9 cellular contexts compared by ENCODE assay signal in genomic region chr4:102817613-102818268, GRCh38. TPM values are rescaled to one million over a fixed set of nuclear protein-coding genes. Genes with fewer than 3 reads are reported as not detected.
A peak's percentile ranks its signal among the peaks of the same experiment; 100 is the strongest.
DNase-seq lines count a peak whose midpoint lies in the region; ATAC-seq, FAIRE-seq and TF ChIP-seq lines count a peak whose summit lies in the region.
"Had no signal": no experiment of that assay in that cellular context is flagged by ENCODE, and none has a peak within 500 bp of the region (broad histone marks: within the 10 kb centered on the region; RNA-seq: fewer than 3 reads in every experiment).

No MANE protein-coding gene starts in this region.

- no TSS peak for BruUV-seq in K562 (replicated peaks; lab: Mats Ljungman, UMichigan)

- FAIRE-seq in K562 (lab: Jason Lieb, UNC), result no peak

- peaks cover 100% of the 10 kb centered on the region for H3K79me2 ChIP-seq in K562 (ENCODE audit: control insufficient read depth, insufficient read depth, low read length)

- H3K4me3 ChIP-seq in left ventricle myocardium inferior (peak overlapping the region; percentile 27), right atrium auricular region (no peak overlapping the region), K562 (no peak overlapping the region), mucosa of descending colon (no peak overlapping the region), transverse colon (no peak overlapping the region)

- ATAC-seq in K562 (no peak), mucosa of descending colon (peak; percentile 28), GM19023 (IDR thresholded peaks at IDR 0.05; ENCODE audit: unreplicated experiment) (no peak)

- 84% methylated on average over 9 of the region's 9 CpGs for WGBS in K562 (ENCODE audit: insufficient coverage, low coverage, missing lambda C conversion rate)
- WGBS in transverse colon (ENCODE audit: low coverage in 1 of 2), 2 donors, result 63 to 73% methylated on average over 8 to 9 of the region's 9 CpGs

- no peak overlapping the region for H3K9ac ChIP-seq in K562 (ENCODE audit: insufficient read depth in 1 of 2, low read depth in 2 of 2, low read length in 2 of 2)

- H3K9me3 ChIP-seq in left ventricle myocardium inferior (replicated peaks) (no peaks in the 10 kb centered on the region), right atrium auricular region (no peaks in the 10 kb centered on the region), K562 (replicated peaks; ENCODE audit: control insufficient read depth, insufficient read depth, low read depth, low read length) (no peaks in the 10 kb centered on the region), mucosa of descending colon (no peaks in the 10 kb centered on the region), transverse colon (no peaks in the 10 kb centered on the region)

- POLR2A ChIA-PET in K562 (lab: Yijun Ruan, JAX), result interaction anchor here (1.6 to 4.5 kb wide), 4 partner anchors 8 to 14 kb away, joined by 6 to 27 read pairs (median 10); partner anchors contain the start of gene UBE2D3

- TF ChIP-seq EP300 in K562 (IDR thresholded peaks at IDR 0.05; ENCODE audit: low read length) (no peak), transverse colon (IDR thresholded peaks at IDR 0.05; ENCODE audit: low read depth) (no peak)

- H3K4me1 ChIP-seq in left ventricle myocardium inferior (peaks cover 100% of the 10 kb centered on the region), right atrium auricular region (peaks cover 0 to 89% of the 10 kb centered on the region in 2 donors), K562 (replicated peaks in 1 of 2; ENCODE audit: control insufficient read depth in 2 of 2, insufficient read depth in 2 of 2, low read length in 2 of 2) (peaks cover 8 to 36% of the 10 kb centered on the region in 2 experiments; a peak in 4 of 5 replicates), mucosa of descending colon (ENCODE audit: low read depth) (peaks cover 60% of the 10 kb centered on the region), transverse colon (peaks cover 51 to 90% (median 74%) of the 10 kb centered on the region in 4 donors)

- H2AFZ ChIP-seq in K562 (ENCODE audit: low read depth, low read length), result no peak overlapping the region

- no peak for TF ChIP-seq RAD21 in K562 (CRISPR knock-in tag; conservative IDR thresholded peaks at IDR 0.05 in 1 of 2, IDR thresholded peaks at IDR 0.05 in 1 of 2)

- H3K27ac ChIP-seq in left ventricle myocardium inferior (replicated peaks), result peak overlapping the region; percentile 43
- no peak overlapping the region for H3K27ac ChIP-seq in right atrium auricular region
- H3K27ac ChIP-seq in K562 (ENCODE audit: extremely low read depth, low read depth, low read length), result no peak overlapping the region
- H3K27ac ChIP-seq in transverse colon, result peak overlapping the region in 1 of 4 donors; percentile 60

- peaks cover 4% of the 10 kb centered on the region for H3K9me1 ChIP-seq in K562 (ENCODE audit: control insufficient read depth, insufficient read depth, low read length)

- in situ Hi-C loops in K562 (cut with MboI) (no loop called here), transverse colon (cut with MboI; ENCODE audit: low pct_ligation_motif_present in 1 of 4, low pct_unique_long_range_greater_than_20kb in 1 of 4, low sequenced_read_pairs in 3 of 4) (no loop called here)

- TF ChIP-seq POLR2A in K562 (conservative IDR thresholded peaks at IDR 0.05) (no peak), transverse colon (IDR thresholded peaks at IDR 0.05) (no peak)

- intact Hi-C loops in left ventricle myocardium inferior (cut with micrococcal nuclease), result no loop called here
- intact Hi-C loops in K562 (cut with micrococcal nuclease), result no loop called here
- intact Hi-C loops in mucosa of descending colon (cut with DNase I, micrococcal nuclease), result no loop called here
- intact Hi-C loops in transverse colon (cut with DNase I; ENCODE audit: low total_unique reads), result no loop called here

- no peaks in the 10 kb centered on the region for H3K27me3 ChIP-seq in left ventricle myocardium inferior (ENCODE audit: low read depth)
- H3K27me3 ChIP-seq in right atrium auricular region, result no peaks in the 10 kb centered on the region
- no peaks in the 10 kb centered on the region for H3K27me3 ChIP-seq in K562 (ENCODE audit: control insufficient read depth in 2 of 2, insufficient read depth in 2 of 2, low read length in 2 of 2)
- no peaks in the 10 kb centered on the region for H3K27me3 ChIP-seq in transverse colon

- H4K20me1 ChIP-seq in K562 (replicated peaks; ENCODE audit: control insufficient read depth, insufficient read depth, low read length), result peaks cover 63% of the 10 kb centered on the region

- no peak for DNase-seq in left ventricle myocardium inferior
- DNase-seq in right atrium auricular region (ENCODE audit: low spot score), result no peak
- DNase-seq in K562 (ENCODE audit: extremely low read depth in 1 of 4, low spot score in 3 of 4), result no peak
- DNase-seq in mucosa of descending colon, result no peak
- no peak for DNase-seq in transverse colon
- DNase-seq in NCI-H82 treated with DMSO at 0.1 percent for 48 hours (lab: John Stamatoyannopoulos, UW; ENCODE audit: unreplicated experiment), result no peak
- DNase-seq in T1000 (lab: John Stamatoyannopoulos, UW), result no peak
- DNase-seq: SW 1271 had no signal

- H3K36me3 ChIP-seq in left ventricle myocardium inferior (peaks cover 3% of the 10 kb centered on the region), right atrium auricular region (no peaks in the 10 kb centered on the region), K562 (ENCODE audit: control insufficient read depth, insufficient read depth, low read length) (peaks cover 87% of the 10 kb centered on the region), mucosa of descending colon (ENCODE audit: low read depth) (no peaks in the 10 kb centered on the region), transverse colon (peaks cover 0 to 13% (median 0%) of the 10 kb centered on the region in 4 donors)

- CTCF ChIA-PET in K562 (lab: Yijun Ruan, JAX; ENCODE audit: low intra/inter-chr PET ratio), result no interaction called here

- TF ChIP-seq CTCF in left ventricle myocardium inferior (IDR thresholded peaks at IDR 0.05; ENCODE audit: borderline replicate concordance) (no peak), right atrium auricular region (IDR thresholded peaks at IDR 0.05) (no peak), K562 (IDR thresholded peaks at IDR 0.05 in 2 of 3, conservative IDR thresholded peaks at IDR 0.05 in 1 of 3; ENCODE audit: insufficient read depth in 2 of 3, low read depth in 1 of 3, low read length in 3 of 3) (no peak), mucosa of descending colon (IDR thresholded peaks at IDR 0.05) (no peak), transverse colon (IDR thresholded peaks at IDR 0.05) (no peak)

- H3K4me2 ChIP-seq in K562 (ENCODE audit: insufficient read depth, low read length), result no peak overlapping the region

RNA-seq across cellular contexts. Expression of gene UBE2D3, which starts 9.6 kb away (rescaled TPM):
- 251 TPM for total RNA-seq in left ventricle myocardium inferior
- 100 to 1,000 TPM; 288 to 322 TPM for total RNA-seq in right atrium auricular region
- total RNA-seq in K562 (2011; cell fraction: chromatin; rRNA removed; ENCODE audit: low replicate concordance), result 106 and 238 TPM in 2 replicates
- 61.5 and 87.0 TPM in 2 replicates for total RNA-seq in K562 (2011; cell fraction: nucleolus; rRNA removed)
- 180 and 303 TPM in 2 replicates for total RNA-seq in K562 (2011; cell fraction: nucleoplasm; rRNA removed)
- total RNA-seq in K562 (2014; rRNA removed), result 434 and 562 TPM in 2 replicates
- 257 and 281 TPM in 2 replicates for total RNA-seq in K562 (2014; rRNA removed; fragmentation: Illumina TruSeq; extraction: Trizol)
- total RNA-seq in K562 (2015; rRNA removed; fragmentation: Illumina TruSeq; extraction: Trizol), result 305 and 313 TPM in 2 replicates
- total RNA-seq in K562 (2021), result 276 and 281 TPM in 2 replicates
- 348 and 408 TPM in 2 replicates for polyA plus RNA-seq in K562 (2011; rRNA removed)
- 357 and 381 TPM in 2 replicates for polyA plus RNA-seq in K562 (2011; cell fraction: cytosol; rRNA removed)
- polyA plus RNA-seq in K562 (2011; cell fraction: nucleus; rRNA removed), result 305 and 318 TPM in 2 replicates
- polyA plus RNA-seq in K562 (2012), result 235 and 382 TPM in 2 replicates
- polyA plus RNA-seq in K562 (2014; fragmentation: Illumina TruSeq; extraction: Trizol), result 447 and 618 TPM in 2 replicates
- polyA plus RNA-seq in K562 (2014; fragmentation: Nextera tagmentation; extraction: Ambion mirVana), result 100 to 1,000 TPM; 191 to 202 TPM
- 292 and 329 TPM in 2 replicates for polyA plus RNA-seq in K562 (2014; rRNA removed)
- 278 and 307 TPM in 2 replicates for polyA minus RNA-seq in K562 (2011; rRNA and poly(A)+ RNA removed)
- 149 and 195 TPM in 2 replicates for polyA minus RNA-seq in K562 (2011; cell fraction: cytosol; rRNA and poly(A)+ RNA removed)
- polyA minus RNA-seq in K562 (2011; cell fraction: nucleus; rRNA and poly(A)+ RNA removed), result 123 and 159 TPM in 2 replicates
- 100 to 1,000 TPM; 290 to 303 (median 293) TPM for total RNA-seq in mucosa of descending colon
- total RNA-seq in transverse colon, result 100 to 1,000 TPM; 154 to 316 (median 267) TPM

RNA-seq across cellular contexts. Expression of gene CISD2, which starts 51.1 kb away (rescaled TPM):
- 17.1 TPM for total RNA-seq in left ventricle myocardium inferior
- 10 to 100 TPM; 10.5 to 11.5 TPM for total RNA-seq in right atrium auricular region
- total RNA-seq in K562 (2011; cell fraction: chromatin; rRNA removed; ENCODE audit: low replicate concordance), result 16.2 and 28.9 TPM in 2 replicates
- total RNA-seq in K562 (2011; cell fraction: nucleolus; rRNA removed), result 30.3 and 34.9 TPM in 2 replicates
- total RNA-seq in K562 (2011; cell fraction: nucleoplasm; rRNA removed), result 34.8 and 44.1 TPM in 2 replicates
- 37.8 and 53.7 TPM in 2 replicates for total RNA-seq in K562 (2014; rRNA removed)
- total RNA-seq in K562 (2014; rRNA removed; fragmentation: Illumina TruSeq; extraction: Trizol), result 68.4 and 73.7 TPM in 2 replicates
- total RNA-seq in K562 (2015; rRNA removed; fragmentation: Illumina TruSeq; extraction: Trizol), result 53.2 and 59.8 TPM in 2 replicates
- 50.2 and 55.9 TPM in 2 replicates for total RNA-seq in K562 (2021)
- 48.3 and 69.5 TPM in 2 replicates for polyA plus RNA-seq in K562 (2011; rRNA removed)
- 22.1 and 27.2 TPM in 2 replicates for polyA plus RNA-seq in K562 (2011; cell fraction: cytosol; rRNA removed)
- polyA plus RNA-seq in K562 (2011; cell fraction: nucleus; rRNA removed), result 15.0 and 15.3 TPM in 2 replicates
- 78.0 and 85.1 TPM in 2 replicates for polyA plus RNA-seq in K562 (2012)
- 47.1 and 53.5 TPM in 2 replicates for polyA plus RNA-seq in K562 (2014; fragmentation: Illumina TruSeq; extraction: Trizol)
- 10 to 100 TPM; 87.2 to 91.4 TPM for polyA plus RNA-seq in K562 (2014; fragmentation: Nextera tagmentation; extraction: Ambion mirVana)
- polyA plus RNA-seq in K562 (2014; rRNA removed), result 46.9 and 54.2 TPM in 2 replicates
- polyA minus RNA-seq in K562 (2011; rRNA and poly(A)+ RNA removed), result 21.6 and 27.4 TPM in 2 replicates
- 11.4 and 21.0 TPM in 2 replicates for polyA minus RNA-seq in K562 (2011; cell fraction: cytosol; rRNA and poly(A)+ RNA removed)
- 5.1 and 8.3 TPM in 2 replicates for polyA minus RNA-seq in K562 (2011; cell fraction: nucleus; rRNA and poly(A)+ RNA removed)
- total RNA-seq in mucosa of descending colon, result 10 to 100 TPM; 22.5 to 24.5 (median 23.1) TPM
- total RNA-seq in transverse colon, result 10 to 100 TPM in 2 of 4 donors, 1 to 10 TPM in 2; 1.2 to 13.9 (median 10.8) TPM

RNA-seq across cellular contexts. Expression of gene MANBA, which starts 57.0 kb away (rescaled TPM):
- total RNA-seq in left ventricle myocardium inferior (30.3 TPM), right atrium auricular region (10 to 100 TPM; 26.9 to 41.6 TPM), K562 (2014; rRNA removed) (8.2 and 10.9 TPM in 2 replicates), K562 (2014; rRNA removed; fragmentation: Illumina TruSeq; extraction: Trizol) (9.0 and 9.4 TPM in 2 replicates), K562 (2015; rRNA removed; fragmentation: Illumina TruSeq; extraction: Trizol) (12.9 and 13.3 TPM in 2 replicates), K562 (2021) (7.7 TPM in 2 replicates), mucosa of descending colon (10 to 100 TPM; 15.5 to 25.0 (median 19.9) TPM), transverse colon (100 to 1,000 TPM in 1 of 4 donors, 10 to 100 TPM in 2, 1 to 10 TPM in 1; 7.5 to 110 (median 27.9) TPM)
- 13.7 and 32.2 TPM in 2 replicates for total RNA-seq in K562 (2011; cell fraction: chromatin; rRNA removed; ENCODE audit: low replicate concordance)
- 9.7 TPM in 2 replicates for total RNA-seq in K562 (2011; cell fraction: nucleolus; rRNA removed)
- 15.8 and 21.3 TPM in 2 replicates for total RNA-seq in K562 (2011; cell fraction: nucleoplasm; rRNA removed)
- polyA plus RNA-seq in K562 (2011; rRNA removed) (2.8 and 5.3 TPM in 2 replicates), K562 (2014; fragmentation: Illumina TruSeq; extraction: Trizol) (6.6 and 7.8 TPM in 2 replicates), K562 (2014; fragmentation: Nextera tagmentation; extraction: Ambion mirVana) (1 to 10 TPM; 1.8 to 3.7 TPM), K562 (2014; rRNA removed) (4.7 and 6.1 TPM in 2 replicates)
- polyA plus RNA-seq in K562 (2011; cell fraction: cytosol; rRNA removed), result 4.7 and 6.0 TPM in 2 replicates
- 9.1 and 15.4 TPM in 2 replicates for polyA plus RNA-seq in K562 (2011; cell fraction: nucleus; rRNA removed)
- 9.1 and 18.3 TPM in 2 replicates for polyA plus RNA-seq in K562 (2012)
- 6.0 and 11.7 TPM in 2 replicates for polyA minus RNA-seq in K562 (2011; rRNA and poly(A)+ RNA removed)
- 5.5 and 7.5 TPM in 2 replicates for polyA minus RNA-seq in K562 (2011; cell fraction: cytosol; rRNA and poly(A)+ RNA removed)
- polyA minus RNA-seq in K562 (2011; cell fraction: nucleus; rRNA and poly(A)+ RNA removed), result 14.5 and 20.7 TPM in 2 replicates
